Comparison of ENCODE assay signal across 8 cellular contexts in the genomic region with DNA sequence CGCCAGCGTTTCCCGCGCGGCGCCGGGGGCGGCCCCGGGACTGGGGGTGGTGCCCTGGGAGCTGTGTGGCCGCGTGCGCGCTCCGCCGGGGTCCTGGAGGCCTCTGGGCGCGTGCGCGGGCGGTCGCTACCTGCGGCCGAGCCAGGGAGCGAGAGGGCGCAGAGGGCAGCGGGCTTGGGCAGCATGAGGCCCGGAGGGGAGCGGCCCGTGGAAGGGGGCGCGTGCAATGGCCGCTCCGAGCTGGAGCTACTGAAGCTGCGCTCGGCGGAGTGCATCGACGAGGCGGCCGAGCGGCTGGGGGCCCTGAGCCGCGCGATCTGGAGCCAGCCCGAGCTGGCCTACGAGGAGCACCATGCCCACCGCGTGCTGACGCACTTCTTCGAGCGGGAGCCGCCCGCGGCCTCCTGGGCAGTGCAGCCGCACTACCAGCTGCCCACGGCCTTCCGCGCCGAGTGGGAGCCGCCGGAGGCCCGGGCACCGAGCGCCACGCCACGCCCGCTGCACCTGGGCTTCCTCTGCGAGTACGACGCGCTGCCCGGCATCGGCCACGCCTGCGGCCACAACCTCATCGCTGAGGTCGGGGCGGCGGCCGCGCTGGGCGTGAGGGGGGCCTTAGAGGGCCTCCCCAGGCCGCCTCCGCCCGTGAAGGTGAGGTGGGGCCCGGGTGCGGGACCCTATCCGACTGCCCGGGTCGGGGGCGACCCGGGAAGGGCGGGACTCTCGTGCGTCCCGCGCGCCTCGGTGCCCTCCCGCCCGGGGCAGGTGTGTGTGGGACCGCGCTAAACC. TPM values are rescaled to one million over a fixed set of nuclear protein-coding genes. Genes with fewer than 3 reads are reported as not detected.
DNase-seq lines count a peak whose midpoint lies in the region; ATAC-seq and TF ChIP-seq lines count a peak whose summit lies in the region.

Gene PM20D2 (plus strand): TSS at position 94 of the 786 bp plus-strand sequence. CDS start 90 bp downstream, at position 184.

- H3K79me2 ChIP-seq in OCI-LY7 (ENCODE audit: insufficient read depth, low read depth, low read length) (peaks cover 27% of the 10 kb centered on the region; the same call in 1 of the 2 replicates), neural cell (replicated peaks; ENCODE audit: insufficient read depth, low read length) (no peaks in the 10 kb centered on the region)

- H3K27ac ChIP-seq in OCI-LY7 (ENCODE audit: low read depth, low read length, poor library complexity, severe bottlenecking) = peak within 1 kb of the TSS; percentile 76
- no peak within 1 kb of the TSS for H3K27ac ChIP-seq in neural cell (ENCODE audit: low read length)

- intact Hi-C loops in OCI-LY7 (cut with micrococcal nuclease; ENCODE audit: unreplicated experiment) = loop anchor here (1.0 to 5.0 kb wide), 3 partner anchors 66 to 266 kb away; partner anchors contain the start of genes PNRC1 and RRAGD

- H4K20me1 ChIP-seq in OCI-LY7 (ENCODE audit: insufficient read depth, low read length) (no peaks in the 10 kb centered on the region), neural cell (ENCODE audit: insufficient read depth) (no peaks in the 10 kb centered on the region)

- no peaks in the 10 kb centered on the region for H3K9me3 Mint-ChIP-seq in stimulated activated naive CD8-positive, alpha-beta T cell treated with anti-CD3 and anti-CD28 coated beads, Interleukin-15, amount 100 ng/mL, for 72 hours

- TF ChIP-seq EP300 in neural cell (conservative IDR thresholded peaks at IDR 0.05; ENCODE audit: poor library complexity, severe bottlenecking) = no peak

- CTCF ChIA-PET in OCI-LY7 (lab: Charles Lee; ENCODE audit: unreplicated experiment) = interaction anchor here (0.6 to 1.4 kb wide), 3 partner anchors 16 to 212 kb away, joined by 3 read pairs; no protein-coding TSS in a partner anchor

- peak within 1 kb of the TSS; percentile 88 to 91 for H3K4me3 Mint-ChIP-seq in stimulated activated naive CD8-positive, alpha-beta T cell treated with anti-CD3 and anti-CD28 coated beads, Interleukin-15, amount 100 ng/mL, for 72 hours

- peaks cover 41% of the 10 kb centered on the region for H3K4me1 ChIP-seq in OCI-LY7 (ENCODE audit: insufficient read depth, low read length, poor library complexity, severe bottlenecking)

- H3K27me3 ChIP-seq in neural cell (ENCODE audit: insufficient read depth, low read depth, low read length) = peaks cover 14% of the 10 kb centered on the region

- H3K4me2 ChIP-seq in OCI-LY7 (ENCODE audit: low read length) (peak within 1 kb of the TSS; percentile 84), neural cell (ENCODE audit: low read length) (peak within 1 kb of the TSS; percentile 70)

- ATAC-seq in GM19397 (IDR thresholded peaks at IDR 0.05; ENCODE audit: unreplicated experiment) (peak; percentile 65), HG03521 (IDR thresholded peaks at IDR 0.05; ENCODE audit: unreplicated experiment) (peak; percentile 64)
- peak; percentile 88 for ATAC-seq in stimulated activated naive CD8-positive, alpha-beta T cell treated with anti-CD3 and anti-CD28 coated beads, Interleukin-15, amount 100 ng/mL, for 72 hours

- H3K4me3 ChIP-seq in OCI-LY7 (ENCODE audit: low read depth, low read length, poor library complexity, severe bottlenecking) (peak within 1 kb of the TSS; percentile 76), neural cell (ENCODE audit: low read length) (peak within 1 kb of the TSS; percentile 85)

- H3K27me3 Mint-ChIP-seq in stimulated activated naive CD8-positive, alpha-beta T cell treated with anti-CD3 and anti-CD28 coated beads, Interleukin-15, amount 100 ng/mL, for 72 hours = no peaks in the 10 kb centered on the region

- peaks cover 19% of the 10 kb centered on the region for H3K36me3 ChIP-seq in OCI-LY7 (ENCODE audit: insufficient read depth, low read length)
- no peaks in the 10 kb centered on the region for H3K36me3 ChIP-seq in neural cell (ENCODE audit: insufficient read depth, low read length)

- TF ChIP-seq CTCF in OCI-LY7 (conservative IDR thresholded peaks at IDR 0.05; ENCODE audit: low read length) (no peak), neural cell (IDR thresholded peaks at IDR 0.05; ENCODE audit: poor library complexity, severe bottlenecking) (no peak)

- TF ChIP-seq RAD21 in neural cell (conservative IDR thresholded peaks at IDR 0.05) = no peak

- H3K9me3 ChIP-seq in OCI-LY7 (ENCODE audit: low read length) = no peaks in the 10 kb centered on the region
- no peaks in the 10 kb centered on the region for H3K9me3 ChIP-seq in neural cell (ENCODE audit: low read length)

- DNase-seq in COR-L47 (lab: John Stamatoyannopoulos, UW) (peak; percentile 63), OCI-LY7 (ENCODE audit: low spot score) (peak; percentile 86), fibroblast of gingiva (ENCODE audit: low read depth) (peak; percentile 27)
- DNase-seq in activated T-cell treated with anti-CD3 and anti-CD28 coated beads, Interleukin-2, amount 50 U/mL, for 48 hours = peak; percentile 75 to 82
- DNase-seq in stimulated activated naive CD8-positive, alpha-beta T cell treated with anti-CD3 and anti-CD28 coated beads, Interleukin-15, amount 100 ng/mL, for 72 hours = peak; percentile 77 to 79

- BruUV-seq in OCI-LY7 (replicated peaks; lab: Mats Ljungman, UMichigan) = no TSS peak

- H3K4me1 Mint-ChIP-seq in stimulated activated naive CD8-positive, alpha-beta T cell treated with anti-CD3 and anti-CD28 coated beads, Interleukin-15, amount 100 ng/mL, for 72 hours = peaks cover 43% of the 10 kb centered on the region

- peak within 1 kb of the TSS; percentile 68 for H3K9ac ChIP-seq in neural cell (ENCODE audit: low read length)

- H3K9me2 ChIP-seq in OCI-LY7 (ENCODE audit: insufficient read depth, low read length) = no peaks in the 10 kb centered on the region
- no peaks in the 10 kb centered on the region for H3K9me2 ChIP-seq in neural cell (ENCODE audit: insufficient read depth, low read length)

- H3K27ac Mint-ChIP-seq in stimulated activated naive CD8-positive, alpha-beta T cell treated with anti-CD3 and anti-CD28 coated beads, Interleukin-15, amount 100 ng/mL, for 72 hours = peak within 1 kb of the TSS; percentile 59 to 99

- POLR2A ChIA-PET in OCI-LY7 (lab: Charles Lee) = interaction anchor here (0.6 to 6.0 kb wide), 25 partner anchors 8 to 654 kb away, joined by 3 to 66 read pairs (median 5); partner anchors contain the start of genes PNRC1 and RNGTT

- H3F3A ChIP-seq in neural cell (ENCODE audit: insufficient read depth, low read length, poor library complexity, severe bottlenecking) = no peaks in the 10 kb centered on the region

- peak within 1 kb of the TSS; percentile 97 for H2AFZ ChIP-seq in OCI-LY7 (ENCODE audit: low read length)
- H2AFZ ChIP-seq in neural cell (ENCODE audit: low read depth, low read length) = peak within 1 kb of the TSS; percentile 45

TF ChIP-seq in neural cell, 6 proteins besides CTCF, POLR2A, EP300 and RAD21:
- TF ChIP-seq TAF1 (IDR thresholded peaks at IDR 0.05; ENCODE audit: low read depth) = no peak
- no peak for TF ChIP-seq POLR2AphosphoS5 (IDR thresholded peaks at IDR 0.05)
- peak; percentile 71 for TF ChIP-seq MXI1 (conservative IDR thresholded peaks at IDR 0.05; ENCODE audit: poor library complexity, severe bottlenecking)
- TF ChIP-seq EZH2 (IDR thresholded peaks at IDR 0.05; ENCODE audit: borderline replicate concordance, insufficient read depth, low read length, poor library complexity, severe bottlenecking) = no peak
- TF ChIP-seq SMC3 (conservative IDR thresholded peaks at IDR 0.05; ENCODE audit: poor library complexity) = peak; percentile 20
- TF ChIP-seq, protein P1, sequence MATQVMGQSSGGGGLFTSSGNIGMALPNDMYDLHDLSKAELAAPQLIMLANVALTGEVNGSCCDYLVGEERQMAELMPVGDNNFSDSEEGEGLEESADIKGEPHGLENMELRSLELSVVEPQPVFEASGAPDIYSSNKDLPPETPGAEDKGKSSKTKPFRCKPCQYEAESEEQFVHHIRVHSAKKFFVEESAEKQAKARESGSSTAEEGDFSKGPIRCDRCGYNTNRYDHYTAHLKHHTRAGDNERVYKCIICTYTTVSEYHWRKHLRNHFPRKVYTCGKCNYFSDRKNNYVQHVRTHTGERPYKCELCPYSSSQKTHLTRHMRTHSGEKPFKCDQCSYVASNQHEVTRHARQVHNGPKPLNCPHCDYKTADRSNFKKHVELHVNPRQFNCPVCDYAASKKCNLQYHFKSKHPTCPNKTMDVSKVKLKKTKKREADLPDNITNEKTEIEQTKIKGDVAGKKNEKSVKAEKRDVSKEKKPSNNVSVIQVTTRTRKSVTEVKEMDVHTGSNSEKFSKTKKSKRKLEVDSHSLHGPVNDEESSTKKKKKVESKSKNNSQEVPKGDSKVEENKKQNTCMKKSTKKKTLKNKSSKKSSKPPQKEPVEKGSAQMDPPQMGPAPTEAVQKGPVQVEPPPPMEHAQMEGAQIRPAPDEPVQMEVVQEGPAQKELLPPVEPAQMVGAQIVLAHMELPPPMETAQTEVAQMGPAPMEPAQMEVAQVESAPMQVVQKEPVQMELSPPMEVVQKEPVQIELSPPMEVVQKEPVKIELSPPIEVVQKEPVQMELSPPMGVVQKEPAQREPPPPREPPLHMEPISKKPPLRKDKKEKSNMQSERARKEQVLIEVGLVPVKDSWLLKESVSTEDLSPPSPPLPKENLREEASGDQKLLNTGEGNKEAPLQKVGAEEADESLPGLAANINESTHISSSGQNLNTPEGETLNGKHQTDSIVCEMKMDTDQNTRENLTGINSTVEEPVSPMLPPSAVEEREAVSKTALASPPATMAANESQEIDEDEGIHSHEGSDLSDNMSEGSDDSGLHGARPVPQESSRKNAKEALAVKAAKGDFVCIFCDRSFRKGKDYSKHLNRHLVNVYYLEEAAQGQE (IDR thresholded peaks at IDR 0.05; ENCODE audit: borderline replicate concordance) = no peak

RNA-seq across cellular contexts. Expression of gene PM20D2, which starts in this region (rescaled TPM):
- total RNA-seq in OCI-LY7 (2014; rRNA removed; shearing (Covaris generic)) = 33.1 and 35.1 TPM in 2 replicates
- 36.1 and 39.5 TPM in 2 replicates for total RNA-seq in OCI-LY7 (2022)
- 27.6 and 28.2 TPM in 2 replicates for polyA plus RNA-seq in neural cell
- 19.2 and 20.4 TPM in 2 replicates for polyA minus RNA-seq in neural cell

Comparison
In these comparisons a context has a peak if more than half of its experiments do, and no peak if none do; other contexts are left out.
1. DNase-seq: peak in every context shown above with its lines; median percentile 86 in OCI-LY7; 78 in activated T-cell treated with anti-CD3 and anti-CD28 coated beads, Interleukin-2, amount 50 U/mL, for 48 hours; 78 in stimulated activated naive CD8-positive, alpha-beta T cell treated with anti-CD3 and anti-CD28 coated beads, Interleukin-15, amount 100 ng/mL, for 72 hours; 63 in COR-L47; 27 in fibroblast of gingiva.